Comparison of ENCODE assay signal across 1 cellular context in the genomic region with DNA sequence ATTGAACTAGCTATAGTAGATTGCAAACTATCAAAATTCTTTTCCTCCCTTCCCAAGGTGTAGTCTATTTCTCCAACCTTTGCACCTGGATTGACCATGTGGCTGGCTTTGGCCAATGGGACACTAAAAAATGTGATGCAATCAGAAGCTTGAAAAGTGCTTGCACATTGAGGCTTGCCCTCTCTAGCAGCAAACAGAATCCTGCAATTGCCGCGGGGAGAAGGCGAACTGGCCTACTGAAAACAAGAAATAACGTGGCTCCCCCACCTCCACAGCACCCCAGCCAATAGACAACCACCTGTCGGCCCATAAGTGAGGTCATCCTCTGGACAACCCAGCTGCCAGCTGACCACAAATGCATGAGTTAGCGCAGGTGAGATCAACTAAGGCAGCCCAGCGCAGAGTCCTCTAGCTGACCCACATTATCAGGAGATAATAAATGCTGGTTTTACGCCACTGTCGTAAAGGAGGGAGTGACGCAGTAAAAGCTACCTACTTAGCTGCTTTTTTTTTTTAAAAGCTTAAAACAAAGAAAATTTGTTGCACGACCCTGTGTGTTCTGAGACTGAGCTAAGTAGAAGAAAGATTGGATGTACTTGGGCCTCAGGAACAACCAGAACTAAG.
TF ChIP-seq lines count a peak whose summit lies in the region.

No MANE protein-coding gene starts in this region.

TF ChIP-seq in K562, 482 proteins besides CTCF, POLR2A, EP300 and RAD21:
- peak; percentile 8 to 26; a peak in 1 of 4 replicates for TF ChIP-seq NRF1 (conservative IDR thresholded peaks at IDR 0.05 in 1 of 2, IDR thresholded peaks at IDR 0.05 in 1 of 2)
- peak; percentile 53 for TF ChIP-seq HNRNPLL (IDR thresholded peaks at IDR 0.05; ENCODE audit: low read depth, low read length, poor library complexity, severe bottlenecking)
- TF ChIP-seq E4F1 (CRISPR knock-in tag; IDR thresholded peaks at IDR 0.05; ENCODE audit: borderline replicate concordance), result peak; percentile 80; the same call in 1 of the 2 replicates
- TF ChIP-seq, protein P1, sequence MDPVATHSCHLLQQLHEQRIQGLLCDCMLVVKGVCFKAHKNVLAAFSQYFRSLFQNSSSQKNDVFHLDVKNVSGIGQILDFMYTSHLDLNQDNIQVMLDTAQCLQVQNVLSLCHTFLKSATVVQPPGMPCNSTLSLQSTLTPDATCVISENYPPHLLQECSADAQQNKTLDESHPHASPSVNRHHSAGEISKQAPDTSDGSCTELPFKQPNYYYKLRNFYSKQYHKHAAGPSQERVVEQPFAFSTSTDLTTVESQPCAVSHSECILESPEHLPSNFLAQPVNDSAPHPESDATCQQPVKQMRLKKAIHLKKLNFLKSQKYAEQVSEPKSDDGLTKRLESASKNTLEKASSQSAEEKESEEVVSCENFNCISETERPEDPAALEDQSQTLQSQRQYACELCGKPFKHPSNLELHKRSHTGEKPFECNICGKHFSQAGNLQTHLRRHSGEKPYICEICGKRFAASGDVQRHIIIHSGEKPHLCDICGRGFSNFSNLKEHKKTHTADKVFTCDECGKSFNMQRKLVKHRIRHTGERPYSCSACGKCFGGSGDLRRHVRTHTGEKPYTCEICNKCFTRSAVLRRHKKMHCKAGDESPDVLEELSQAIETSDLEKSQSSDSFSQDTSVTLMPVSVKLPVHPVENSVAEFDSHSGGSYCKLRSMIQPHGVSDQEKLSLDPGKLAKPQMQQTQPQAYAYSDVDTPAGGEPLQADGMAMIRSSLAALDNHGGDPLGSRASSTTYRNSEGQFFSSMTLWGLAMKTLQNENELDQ (CRISPR knock-in tag; IDR thresholded peaks at IDR 0.05; ENCODE audit: borderline replicate concordance), result no peak
- TF ChIP-seq CEBPG (CRISPR knock-in tag; IDR thresholded peaks at IDR 0.05), result peak; percentile 24; the same call in 1 of the 2 replicates
- TF ChIP-seq CEBPG (tag; conservative IDR thresholded peaks at IDR 0.05 in 1 of 2, IDR thresholded peaks at IDR 0.05 in 1 of 2), result no peak
- TF ChIP-seq BCOR (IDR thresholded peaks at IDR 0.05), result no peak
- TF ChIP-seq SNIP1 (IDR thresholded peaks at IDR 0.05; ENCODE audit: low read depth), result no peak
- TF ChIP-seq CEBPB (tag; IDR thresholded peaks at IDR 0.05), result peak; percentile 56
- no peak for TF ChIP-seq XRCC3 (IDR thresholded peaks at IDR 0.05)
- TF ChIP-seq HLTF (IDR thresholded peaks at IDR 0.05), result no peak
- TF ChIP-seq, protein P2, sequence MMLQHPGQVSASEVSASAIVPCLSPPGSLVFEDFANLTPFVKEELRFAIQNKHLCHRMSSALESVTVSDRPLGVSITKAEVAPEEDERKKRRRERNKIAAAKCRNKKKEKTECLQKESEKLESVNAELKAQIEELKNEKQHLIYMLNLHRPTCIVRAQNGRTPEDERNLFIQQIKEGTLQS (IDR thresholded peaks at IDR 0.05), result 0 out of 2 replicates have a peak, but pooled peaks have one; percentile 11
- TF ChIP-seq, protein P2 (CRISPR knock-in tag; conservative IDR thresholded peaks at IDR 0.05), result no peak
- no peak for TF ChIP-seq TCF3 (CRISPR knock-in tag; IDR thresholded peaks at IDR 0.05)
- TF ChIP-seq, protein P3, sequence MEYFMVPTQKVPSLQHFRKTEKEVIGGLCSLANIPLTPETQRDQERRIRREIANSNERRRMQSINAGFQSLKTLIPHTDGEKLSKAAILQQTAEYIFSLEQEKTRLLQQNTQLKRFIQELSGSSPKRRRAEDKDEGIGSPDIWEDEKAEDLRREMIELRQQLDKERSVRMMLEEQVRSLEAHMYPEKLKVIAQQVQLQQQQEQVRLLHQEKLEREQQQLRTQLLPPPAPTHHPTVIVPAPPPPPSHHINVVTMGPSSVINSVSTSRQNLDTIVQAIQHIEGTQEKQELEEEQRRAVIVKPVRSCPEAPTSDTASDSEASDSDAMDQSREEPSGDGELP (CRISPR knock-in tag; IDR thresholded peaks at IDR 0.05; ENCODE audit: borderline replicate concordance), result peak; percentile 28; the same call in 1 of the 2 replicates
- no peak for TF ChIP-seq SNRNP70 (optimal IDR thresholded peaks at IDR 0.05; ENCODE audit: low read depth, low read length)
- TF ChIP-seq BCL6 (CRISPR knock-in tag; IDR thresholded peaks at IDR 0.05), result no peak
- no peak for TF ChIP-seq MTA3 (IDR thresholded peaks at IDR 0.05; ENCODE audit: borderline replicate concordance)
- 0 out of 2 replicates have a peak, but pooled peaks have one; percentile 21 for TF ChIP-seq ZNF384 (IDR thresholded peaks at IDR 0.05; ENCODE audit: low read depth, low read length)
- no peak for TF ChIP-seq ARID2 (IDR thresholded peaks at IDR 0.05)
- no peak for TF ChIP-seq ZNF696 (CRISPR knock-in tag; conservative IDR thresholded peaks at IDR 0.05)
- TF ChIP-seq ZNF184 (CRISPR knock-in tag; IDR thresholded peaks at IDR 0.05), result no peak
- no peak for TF ChIP-seq ZNF407 (IDR thresholded peaks at IDR 0.05; ENCODE audit: low read depth)
- TF ChIP-seq, protein P4, sequence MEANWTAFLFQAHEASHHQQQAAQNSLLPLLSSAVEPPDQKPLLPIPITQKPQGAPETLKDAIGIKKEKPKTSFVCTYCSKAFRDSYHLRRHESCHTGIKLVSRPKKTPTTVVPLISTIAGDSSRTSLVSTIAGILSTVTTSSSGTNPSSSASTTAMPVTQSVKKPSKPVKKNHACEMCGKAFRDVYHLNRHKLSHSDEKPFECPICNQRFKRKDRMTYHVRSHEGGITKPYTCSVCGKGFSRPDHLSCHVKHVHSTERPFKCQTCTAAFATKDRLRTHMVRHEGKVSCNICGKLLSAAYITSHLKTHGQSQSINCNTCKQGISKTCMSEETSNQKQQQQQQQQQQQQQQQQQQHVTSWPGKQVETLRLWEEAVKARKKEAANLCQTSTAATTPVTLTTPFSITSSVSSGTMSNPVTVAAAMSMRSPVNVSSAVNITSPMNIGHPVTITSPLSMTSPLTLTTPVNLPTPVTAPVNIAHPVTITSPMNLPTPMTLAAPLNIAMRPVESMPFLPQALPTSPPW (CRISPR knock-in tag; IDR thresholded peaks at IDR 0.05), result no peak
- no peak for TF ChIP-seq POLR2B (IDR thresholded peaks at IDR 0.05; ENCODE audit: low read depth, partially characterized antibody)
- TF ChIP-seq PCBP1 (IDR thresholded peaks at IDR 0.05; ENCODE audit: low read depth, low read length, poor library complexity, severe bottlenecking), result no peak
